Comparison of ENCODE assay signal across 19 cellular contexts in the genomic region with DNA sequence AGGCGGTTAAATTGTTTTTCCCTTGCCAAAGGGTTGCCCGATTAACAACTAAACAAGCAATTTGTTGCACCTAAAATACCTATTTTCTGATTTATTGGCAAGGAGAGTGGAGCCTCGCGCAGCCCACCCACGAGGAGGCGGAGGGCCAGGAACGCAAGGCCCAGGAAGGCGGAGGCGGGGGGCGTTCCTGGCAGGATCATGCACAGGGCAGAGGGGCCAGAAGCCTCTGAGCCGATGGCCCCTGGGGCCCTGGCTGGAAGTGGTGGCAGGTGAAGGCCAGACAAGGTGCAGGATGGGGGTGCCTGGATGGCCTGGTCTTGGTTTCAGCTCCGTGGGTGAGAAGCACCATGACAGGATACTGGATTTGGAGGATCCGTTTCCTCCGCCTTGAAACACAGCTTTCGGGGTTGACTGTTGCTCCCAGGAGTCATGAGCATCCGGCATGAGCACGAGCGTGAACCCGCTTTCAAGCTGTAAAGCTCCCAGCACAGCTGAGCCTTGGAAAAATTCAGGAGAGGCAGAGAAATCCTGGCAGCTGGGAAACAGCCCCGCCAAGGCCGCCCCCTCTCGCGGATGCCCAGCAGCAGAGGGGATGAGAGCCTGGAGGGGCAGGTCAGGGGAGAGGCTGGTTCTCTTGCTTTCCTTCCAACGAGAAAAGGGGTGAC. TPM values are rescaled to one million over a fixed set of nuclear protein-coding genes. Genes with fewer than 3 reads are reported as not detected.
A peak's percentile ranks its signal among the peaks of the same experiment; 100 is the strongest.
DNase-seq lines count a peak whose midpoint lies in the region; ATAC-seq and TF ChIP-seq lines count a peak whose summit lies in the region.
"Had no signal": no experiment of that assay in that cellular context is flagged by ENCODE, and none has a peak within 500 bp of the region (broad histone marks: within the 10 kb centered on the region; RNA-seq: fewer than 3 reads in every experiment).

No MANE protein-coding gene starts in this region.

- no peaks in the 10 kb centered on the region for H3K4me1 ChIP-seq in osteoblast (ENCODE audit: insufficient read depth, low read length)
- H3K4me1 ChIP-seq: BLaER1 had no signal

- no peak overlapping the region for H3K27ac ChIP-seq in osteoblast (ENCODE audit: low read depth, low read length)
- H3K27ac ChIP-seq: BLaER1, GM23248 had no signal

- no peaks in the 10 kb centered on the region for H3K9me3 ChIP-seq in osteoblast (ENCODE audit: low read depth, low read length)
- H3K9me3 ChIP-seq: BLaER1 had no signal

- H3K4me1 Mint-ChIP-seq in nephron progenitor cell = peaks cover 41% of the 10 kb centered on the region
- H3K4me1 Mint-ChIP-seq in activated T-helper 17 cell treated with anti-CD3 and anti-CD28 coated beads, Interleukin-2, amount 50 U/mL, for 72 hours = no peaks in the 10 kb centered on the region
- H3K4me1 Mint-ChIP-seq in immature natural killer cell = no peaks in the 10 kb centered on the region
- H3K4me1 Mint-ChIP-seq: CD14-positive monocyte; CD4-positive, alpha-beta memory T cell had no signal

- DNase-seq in Right ventricle myocardium inferior (ENCODE audit: missing footprints) (peak; percentile 34), Right ventricle myocardium superior (no peak), nephron progenitor cell (no peak), osteoblast (ENCODE audit: insufficient read length, low spot score, missing footprints) (peak; percentile 78), immature natural killer cell (no peak), SHP77 treated with DMSO at 0.1 percent for 48 hours (lab: John Stamatoyannopoulos, UW) (no peak)
- DNase-seq: 8988T; CD4-positive, alpha-beta memory T cell; DMS153; DMS79; GDM1; GM23248; HFFc6 had no signal

- no peaks in the 10 kb centered on the region for H3K36me3 Mint-ChIP-seq in nephron progenitor cell (ENCODE audit: low read depth)
- H3K36me3 Mint-ChIP-seq in activated T-helper 17 cell treated with anti-CD3 and anti-CD28 coated beads, Interleukin-2, amount 50 U/mL, for 72 hours (ENCODE audit: low read depth) = no peaks in the 10 kb centered on the region
- H3K36me3 Mint-ChIP-seq in immature natural killer cell = no peaks in the 10 kb centered on the region
- H3K36me3 Mint-ChIP-seq: CD14-positive monocyte; CD4-positive, alpha-beta memory T cell had no signal

- no peaks in the 10 kb centered on the region for H4K20me1 ChIP-seq in osteoblast (ENCODE audit: insufficient read depth, low read length)

- H3K27me3 ChIP-seq in osteoblast (ENCODE audit: insufficient read depth, low read length) = no peaks in the 10 kb centered on the region
- H3K27me3 ChIP-seq: BLaER1 had no signal

- ATAC-seq in Right ventricle myocardium inferior = no peak
- ATAC-seq in Right ventricle myocardium superior (ENCODE audit: poor library complexity) = no peak
- no peak for ATAC-seq in activated T-helper 17 cell treated with anti-CD3 and anti-CD28 coated beads, Interleukin-2, amount 50 U/mL, for 72 hours (replicated peaks)
- ATAC-seq: HCT116 had no signal

- TF ChIP-seq CTCF in nephron progenitor cell (IDR thresholded peaks at IDR 0.05) = no peak
- no peak for TF ChIP-seq CTCF in osteoblast (IDR thresholded peaks at IDR 0.05; ENCODE audit: extremely low read depth, low read depth, low read length)

- H3K27me3 Mint-ChIP-seq in nephron progenitor cell (ENCODE audit: low read depth, poor library complexity) (peaks cover 10% of the 10 kb centered on the region), immature natural killer cell (ENCODE audit: low read depth in 3 of 3) (peaks cover 0 to 2% (median 0%) of the 10 kb centered on the region in 3 donors)
- H3K27me3 Mint-ChIP-seq in activated T-helper 17 cell treated with anti-CD3 and anti-CD28 coated beads, Interleukin-2, amount 50 U/mL, for 72 hours = peaks cover 20% of the 10 kb centered on the region

- H3K27ac Mint-ChIP-seq in nephron progenitor cell = peak overlapping the region; percentile 19
- H3K27ac Mint-ChIP-seq in activated T-helper 17 cell treated with anti-CD3 and anti-CD28 coated beads, Interleukin-2, amount 50 U/mL, for 72 hours = no peak overlapping the region
- H3K27ac Mint-ChIP-seq in immature natural killer cell = no peak overlapping the region
- H3K27ac Mint-ChIP-seq: HFFc6 had no signal

- no peak overlapping the region for H3K4me3 ChIP-seq in osteoblast (ENCODE audit: insufficient read depth, low read length)
- H3K4me3 ChIP-seq: BLaER1, GM23248 had no signal

- no peaks in the 10 kb centered on the region for H3K36me3 ChIP-seq in osteoblast (ENCODE audit: insufficient read depth, low read length)
- H3K36me3 ChIP-seq: BLaER1 had no signal

- H3K4me3 Mint-ChIP-seq in nephron progenitor cell (no peak overlapping the region), immature natural killer cell (no peak overlapping the region)
- no peak overlapping the region for H3K4me3 Mint-ChIP-seq in activated T-helper 17 cell treated with anti-CD3 and anti-CD28 coated beads, Interleukin-2, amount 50 U/mL, for 72 hours
- H3K4me3 Mint-ChIP-seq: CD14-positive monocyte; CD4-positive, alpha-beta memory T cell; HFFc6 had no signal

- H3K79me2 ChIP-seq in osteoblast (ENCODE audit: insufficient read depth, low read length) = no peaks in the 10 kb centered on the region

- intact Hi-C loops in Right ventricle myocardium inferior (cut with DNase I) = no loop called here
- intact Hi-C loops in Right ventricle myocardium superior (cut with DNase I) = no loop called here

- H3K9me3 Mint-ChIP-seq in nephron progenitor cell = no peaks in the 10 kb centered on the region
- H3K9me3 Mint-ChIP-seq in activated T-helper 17 cell treated with anti-CD3 and anti-CD28 coated beads, Interleukin-2, amount 50 U/mL, for 72 hours = no peaks in the 10 kb centered on the region
- no peaks in the 10 kb centered on the region for H3K9me3 Mint-ChIP-seq in immature natural killer cell
- H3K9me3 Mint-ChIP-seq: CD4-positive, alpha-beta memory T cell had no signal

- H2AFZ ChIP-seq in osteoblast (ENCODE audit: low read length) = no peak overlapping the region
- H2AFZ ChIP-seq: GM23248 had no signal

- no peak overlapping the region for H3K4me2 ChIP-seq in osteoblast (ENCODE audit: insufficient read depth, low read length)
- H3K4me2 ChIP-seq: BLaER1 had no signal

RNA-seq across cellular contexts. Expression of gene AJAP1, which starts 35.0 kb away (rescaled TPM):
- total RNA-seq in Right ventricle myocardium inferior (not detected), Right ventricle myocardium superior (0.05 TPM), osteoblast (0.29 and 1.1 TPM in 2 replicates)
- total RNA-seq in activated T-helper 17 cell treated with anti-CD3 and anti-CD28 coated beads, Interleukin-2, amount 50 U/mL, for 72 hours = not detected
- not detected for polyA plus RNA-seq in immature natural killer cell
- total RNA-seq: A673, HFFc6 had no signal
- polyA plus RNA-seq: AG04450; CD14-positive monocyte; CD4-positive, alpha-beta memory T cell had no signal

Comparison
In these comparisons a context has a peak if more than half of its experiments do, and no peak if none do; other contexts are left out.
1. DNase-seq: peak in Right ventricle myocardium inferior (single experiment) and osteoblast (single experiment); none in Right ventricle myocardium superior (single experiment), nephron progenitor cell (single experiment), immature natural killer cell (0 of 3) and SHP77 treated with DMSO at 0.1 percent for 48 hours (single experiment).